1 cellular context compared by ENCODE assay signal in genomic region chr21:31213787-31214186, GRCh38.
TF ChIP-seq lines count a peak whose summit lies in the region.

No MANE protein-coding gene starts in this region.

TF ChIP-seq in H1, 55 proteins besides CTCF, POLR2A, EP300 and RAD21 (continued from another document):
- TF ChIP-seq RFX5 (IDR thresholded peaks at IDR 0.05; ENCODE audit: borderline replicate concordance, low read depth, low read length), result no peak
- no peak for TF ChIP-seq SRF (IDR thresholded peaks at IDR 0.05; ENCODE audit: low read depth, low read length)
